19 cellular contexts compared by ENCODE assay signal in genomic region chr1:24632776-24633175, GRCh38. TPM values are rescaled to one million over a fixed set of nuclear protein-coding genes. Genes with fewer than 3 reads are reported as not detected.
DNase-seq lines count a peak whose midpoint lies in the region; ATAC-seq, FAIRE-seq and TF ChIP-seq lines count a peak whose summit lies in the region.
"Had no signal": no experiment of that assay in that cellular context is flagged by ENCODE, and none has a peak within 500 bp of the region (broad histone marks: within the 10 kb centered on the region; RNA-seq: fewer than 3 reads in every experiment).

No MANE protein-coding gene starts in this region.

- no peaks in the 10 kb centered on the region for H3K4me1 Mint-ChIP-seq in osteocyte (ENCODE audit: unreplicated experiment)

- H3K27me3 Mint-ChIP-seq in osteocyte (ENCODE audit: unreplicated experiment), result peaks cover 33% of the 10 kb centered on the region

- TF ChIP-seq EP300 in HepG2 (IDR thresholded peaks at IDR 0.05; ENCODE audit: low read depth in 2 of 2, low read length in 2 of 2) (no peak), HepG2 (CRISPR knock-in tag; IDR thresholded peaks at IDR 0.05; ENCODE audit: borderline replicate concordance) (no peak)

- WGBS in HepG2 (ENCODE audit: low lambda C conversion rate), result 11% methylated on average over 1 of the region's 1 CpG
- 90% methylated on average over 1 of the region's 1 CpG for WGBS in right lobe of liver (ENCODE audit: insufficient coverage, low coverage, low lambda C conversion rate, missing lambda C conversion rate)

- no peak overlapping the region for H3K9ac ChIP-seq in HepG2 (ENCODE audit: insufficient read depth, low read depth, low read length)
- H3K9ac ChIP-seq: GM23248 had no signal

- H3K36me3 Mint-ChIP-seq in osteocyte (ENCODE audit: unreplicated experiment), result no peaks in the 10 kb centered on the region
- H3K36me3 Mint-ChIP-seq: CD14-positive monocyte; CD8-positive, alpha-beta T cell had no signal

- intact Hi-C loops in HepG2 (cut with micrococcal nuclease; ENCODE audit: unreplicated experiment) (loop anchor here (10.0 kb wide), 1 partner anchor 438 kb away; no protein-coding TSS in a partner anchor), right lobe of liver (cut with DNase I) (loop anchor here in 1 of 2 donors (10.0 kb wide), 1 partner anchor 78 kb away; the partner anchor contains the start of gene NCMAP), vagina (cut with DNase I) (loop anchor here (10.0 kb wide), 1 partner anchor 438 kb away; no protein-coding TSS in a partner anchor)

- CTCF ChIA-PET in HepG2 (lab: Yijun Ruan, JAX; ENCODE audit: low intra/inter-chr PET ratio, low total read pairs), result no interaction called here

- no peak overlapping the region for H3K27ac Mint-ChIP-seq in osteocyte (ENCODE audit: unreplicated experiment)
- H3K27ac Mint-ChIP-seq: CD8-positive, alpha-beta T cell; IgD-negative memory B cell had no signal

- H3K9me3 ChIP-seq in HepG2 (ENCODE audit: low read length), result no peaks in the 10 kb centered on the region
- no peaks in the 10 kb centered on the region for H3K9me3 ChIP-seq in right lobe of liver
- no peaks in the 10 kb centered on the region for H3K9me3 ChIP-seq in vagina
- H3K9me3 ChIP-seq: A549, BE2C had no signal

- no peak overlapping the region for H2AFZ ChIP-seq in HepG2 (ENCODE audit: low read length)
- H2AFZ ChIP-seq: GM23248 had no signal

- H3K36me3 ChIP-seq in HepG2 (replicated peaks in 1 of 2; ENCODE audit: control insufficient read depth in 1 of 2, insufficient read depth in 2 of 2, low read length in 2 of 2) (no peaks in the 10 kb centered on the region), right lobe of liver (no peaks in the 10 kb centered on the region), vagina (no peaks in the 10 kb centered on the region)
- H3K36me3 ChIP-seq: BE2C had no signal

- no peaks in the 10 kb centered on the region for H3K79me2 ChIP-seq in HepG2 (ENCODE audit: insufficient read depth, low read length)

- no peak overlapping the region for H3K4me2 ChIP-seq in HepG2 (ENCODE audit: low read depth, low read length)
- H3K4me2 ChIP-seq: A549 had no signal

- ATAC-seq in HepG2 (no peak), right lobe of liver (no peak)
- ATAC-seq: A549; CD8-positive, alpha-beta T cell; GM12878 had no signal

- H3K4me3 Mint-ChIP-seq in osteocyte (ENCODE audit: unreplicated experiment), result no peak overlapping the region
- H3K4me3 Mint-ChIP-seq: CD14-positive monocyte; CD8-positive, alpha-beta T cell; IgD-negative memory B cell had no signal

- DNase-seq in HepG2 (ENCODE audit: low spot score) (no peak), right lobe of liver (no peak), osteocyte (ENCODE audit: extremely low spot score, unreplicated experiment) (peak; percentile 17), foreskin fibroblast (no peak), SK-N-DZ (ENCODE audit: low spot score) (no peak), vagina (ENCODE audit: extremely low spot score in 2 of 2) (no peak)
- DNase-seq: BE2C; CD8-positive, alpha-beta T cell; COR-L47; DMS53; GM23248; H7 had no signal

- H3K4me1 ChIP-seq in HepG2 (ENCODE audit: insufficient read depth, low read length) (peaks cover 22% of the 10 kb centered on the region), right lobe of liver (no peaks in the 10 kb centered on the region), vagina (no peaks in the 10 kb centered on the region)
- H3K4me1 ChIP-seq: BE2C had no signal

- no TSS peak for BruUV-seq in HepG2 (replicated peaks; lab: Mats Ljungman, UMichigan)

- no peak for TF ChIP-seq POLR2A in HepG2 (IDR thresholded peaks at IDR 0.05; ENCODE audit: insufficient read depth in 1 of 2, low read depth in 2 of 2, low read length in 2 of 2)
- no peak for TF ChIP-seq POLR2A in right lobe of liver (IDR thresholded peaks at IDR 0.05)
- no peak for TF ChIP-seq POLR2A in vagina (IDR thresholded peaks at IDR 0.05)

- peak; percentile 19; the same call in 1 of the 2 replicates for TF ChIP-seq CTCF in HepG2 (CRISPR knock-in tag; IDR thresholded peaks at IDR 0.05)
- no peak for TF ChIP-seq CTCF in right lobe of liver (IDR thresholded peaks at IDR 0.05)
- peak; percentile 20; the same call in 1 of the 2 replicates for TF ChIP-seq CTCF in LNCAP (IDR thresholded peaks at IDR 0.05)
- no peak for TF ChIP-seq CTCF in osteocyte (IDR thresholded peaks at IDR 0.05)
- no peak for TF ChIP-seq CTCF in foreskin fibroblast (IDR thresholded peaks at IDR 0.05; ENCODE audit: low read depth, low read length)
- TF ChIP-seq CTCF in vagina (IDR thresholded peaks at IDR 0.05), result no peak

- H3K27ac ChIP-seq in HepG2 (ENCODE audit: extremely low read length, insufficient read depth, low read length) (no peak overlapping the region), right lobe of liver (no peak overlapping the region), vagina (no peak overlapping the region)
- H3K27ac ChIP-seq: A549, GM23248 had no signal

- H3K4me3 ChIP-seq in HepG2 (replicated peaks in 1 of 3; ENCODE audit: insufficient read depth in 1 of 3, low read depth in 2 of 3, low read length in 3 of 3), result no peak overlapping the region
- no peak overlapping the region for H3K4me3 ChIP-seq in right lobe of liver
- H3K4me3 ChIP-seq in foreskin fibroblast (ENCODE audit: low read depth in 1 of 2, low read length in 2 of 2), result no peak overlapping the region
- H3K4me3 ChIP-seq in vagina, result no peak overlapping the region
- H3K4me3 ChIP-seq: A549, GM12878, GM23248 had no signal

- no peak for TF ChIP-seq RAD21 in HepG2 (CRISPR knock-in tag; IDR thresholded peaks at IDR 0.05)

- no peaks in the 10 kb centered on the region for H3K27me3 ChIP-seq in HepG2 (ENCODE audit: control insufficient read depth in 1 of 2, insufficient read depth in 2 of 2, low read length in 2 of 2)
- H3K27me3 ChIP-seq in right lobe of liver, result no peaks in the 10 kb centered on the region
- no peaks in the 10 kb centered on the region for H3K27me3 ChIP-seq in vagina
- H3K27me3 ChIP-seq: BE2C had no signal

- in situ Hi-C loops in HepG2 (cut with HindIII; ENCODE audit: extremely low pct_ligation_motif_present, low pct_unique_long_range_greater_than_20kb), result loop anchor here (10.0 kb wide), 1 partner anchor 88 kb away; no protein-coding TSS in a partner anchor

- H4K20me1 ChIP-seq in HepG2 (ENCODE audit: insufficient read depth, low read length), result no peaks in the 10 kb centered on the region

- no peak for FAIRE-seq in HepG2 (lab: Jason Lieb, UNC)
- FAIRE-seq: A549, D721Med, GM12878, GM18507 had no signal

- no peaks in the 10 kb centered on the region for H3K9me3 Mint-ChIP-seq in osteocyte (ENCODE audit: unreplicated experiment)
- H3K9me3 Mint-ChIP-seq: CD14-positive monocyte; CD8-positive, alpha-beta T cell; IgD-negative memory B cell had no signal

- POLR2A ChIA-PET in HepG2 (lab: Yijun Ruan, JAX), result no interaction called here

TF ChIP-seq in HepG2, 621 proteins besides CTCF, POLR2A, EP300 and RAD21 (continues in another document):
- TF ChIP-seq, protein P1, sequence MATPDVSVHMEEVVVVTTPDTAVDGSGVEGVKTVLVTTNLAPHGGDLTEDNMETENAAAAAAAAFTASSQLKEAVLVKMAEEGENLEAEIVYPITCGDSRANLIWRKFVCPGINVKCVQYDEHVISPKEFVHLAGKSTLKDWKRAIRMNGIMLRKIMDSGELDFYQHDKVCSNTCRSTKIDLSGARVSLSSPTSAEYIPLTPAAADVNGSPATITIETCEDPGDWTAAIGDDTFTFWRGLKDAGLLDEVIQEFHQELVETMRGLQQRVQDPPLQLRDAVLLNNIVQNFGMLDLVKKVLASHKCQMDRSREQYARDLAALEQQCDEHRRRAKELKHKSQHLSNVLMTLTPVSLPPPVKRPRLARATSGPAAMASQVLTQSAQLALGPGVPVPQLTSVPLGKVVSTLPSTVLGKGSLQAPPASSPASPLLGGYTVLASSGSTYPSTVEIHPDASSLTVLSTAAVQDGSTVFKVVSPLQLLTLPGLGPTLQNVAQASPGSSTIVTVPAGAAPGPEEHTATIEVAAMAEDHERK (CRISPR knock-in tag; IDR thresholded peaks at IDR 0.05; ENCODE audit: low read depth), result no peak
- no peak for TF ChIP-seq NFKBIZ (CRISPR knock-in tag; IDR thresholded peaks at IDR 0.05)

RNA-seq across cellular contexts. Expression of gene SRRM1, which starts 10.3 kb away (rescaled TPM):
- total RNA-seq in HepG2 (2016; rRNA removed; fragmentation: Illumina TruSeq; extraction: Trizol) (31.6 and 33.7 TPM in 2 replicates), right lobe of liver (10 to 100 TPM; 41.1 to 52.0 (median 44.9) TPM), osteocyte (110 and 116 TPM in 2 replicates), vagina (93.1 TPM)
- 13.1 and 14.5 TPM in 2 replicates for total RNA-seq in HepG2 (2016; cell fraction: cytosol; rRNA removed; fragmentation: Illumina TruSeq; extraction: Trizol; ENCODE audit: low read depth)
- 27.6 and 35.1 TPM in 2 replicates for total RNA-seq in HepG2 (2016; cell fraction: insoluble cytoplasmic fraction; rRNA removed; fragmentation: Illumina TruSeq; extraction: Trizol)
- total RNA-seq in HepG2 (2016; cell fraction: membrane; rRNA removed; fragmentation: Illumina TruSeq; extraction: Trizol), result 19.4 and 21.8 TPM in 2 replicates
- 80.4 and 81.8 TPM in 2 replicates for total RNA-seq in HepG2 (2016; cell fraction: nucleus; rRNA removed; fragmentation: Illumina TruSeq; extraction: Trizol)
- polyA plus RNA-seq in HepG2 (2011; rRNA removed), result 44.5 and 46.8 TPM in 2 replicates
- 12.5 and 17.1 TPM in 2 replicates for polyA plus RNA-seq in HepG2 (2011; cell fraction: cytosol; rRNA removed)
- polyA plus RNA-seq in HepG2 (2011; cell fraction: nucleus; rRNA removed), result 113 and 116 TPM in 2 replicates
- polyA plus RNA-seq in HepG2 (2012), result 96.3 and 117 TPM in 2 replicates
- polyA plus RNA-seq in HepG2 (2016; cell fraction: cytosol; fragmentation: Illumina TruSeq; extraction: Trizol; ENCODE audit: low read depth), result 5.2 and 5.8 TPM in 2 replicates
- 52.3 and 57.6 TPM in 2 replicates for polyA plus RNA-seq in HepG2 (2016; cell fraction: insoluble cytoplasmic fraction; fragmentation: Illumina TruSeq; extraction: Trizol; ENCODE audit: low read depth)
- 13.5 and 15.6 TPM in 2 replicates for polyA plus RNA-seq in HepG2 (2016; cell fraction: membrane; fragmentation: Illumina TruSeq; extraction: Trizol; ENCODE audit: low read depth)
- 147 and 162 TPM in 2 replicates for polyA plus RNA-seq in HepG2 (2016; cell fraction: nucleus; fragmentation: Illumina TruSeq; extraction: Trizol; ENCODE audit: insufficient read depth, low read depth)
- polyA minus RNA-seq in HepG2 (2011; rRNA and poly(A)+ RNA removed; ENCODE audit: low replicate concordance), result 27.3 and 67.7 TPM in 2 replicates
- 15.2 and 21.5 TPM in 2 replicates for polyA minus RNA-seq in HepG2 (2011; cell fraction: cytosol; rRNA and poly(A)+ RNA removed)
- polyA minus RNA-seq in HepG2 (2011; cell fraction: nucleus; rRNA and poly(A)+ RNA removed), result 224 and 225 TPM in 2 replicates
- 31.2 and 34.2 TPM in 2 replicates for polyA plus RNA-seq in SK-N-DZ (2014; cell fraction: cytosol; rRNA removed)
- 53.8 and 161 TPM in 2 replicates for polyA plus RNA-seq in SK-N-DZ (2014; cell fraction: nucleus; rRNA removed)

Comparison
In these comparisons a context has a peak if more than half of its experiments do, and no peak if none do; other contexts are left out.
1. CTCF ChIP-seq: peak in HepG2 (single experiment) and LNCAP (single experiment); none in right lobe of liver (0 of 4), osteocyte (single experiment), foreskin fibroblast (single experiment) and vagina (0 of 3).